Comparison of ENCODE assay signal across 17 cellular contexts in the genomic region with DNA sequence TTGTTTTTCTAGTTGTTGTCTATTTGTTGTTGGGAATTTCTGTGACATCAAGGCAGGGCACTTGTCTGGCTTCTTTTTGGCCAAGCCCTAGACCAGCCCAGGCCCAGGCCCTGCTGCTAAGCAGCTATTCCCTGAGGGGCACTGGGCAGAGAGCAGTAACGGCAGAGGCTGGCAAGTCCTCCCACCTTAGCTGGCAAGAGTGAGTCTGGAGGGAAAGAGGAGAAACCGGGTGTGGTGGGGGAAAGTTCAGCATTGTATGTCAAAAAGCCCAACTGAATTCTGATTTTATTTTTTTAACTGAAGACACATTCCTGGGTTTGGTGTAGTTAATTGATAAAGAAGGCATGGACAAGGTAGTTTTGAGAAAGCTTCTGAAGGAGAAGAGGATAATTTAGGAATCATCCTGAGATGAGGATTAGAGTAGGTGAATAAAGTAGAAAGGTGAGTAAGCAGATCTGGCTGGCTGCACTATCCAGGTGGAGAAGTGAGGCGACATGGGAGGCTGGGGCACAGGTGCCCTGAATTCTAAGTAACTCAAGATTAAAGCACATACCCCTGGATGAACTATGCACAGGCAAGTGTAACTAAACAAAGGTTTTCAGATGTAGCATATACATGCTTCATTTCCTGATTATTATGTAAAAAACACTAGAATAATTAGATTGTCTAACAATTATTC.
"Had no signal": no experiment of that assay in that cellular context is flagged by ENCODE, and none has a peak within 500 bp of the region (broad histone marks: within the 10 kb centered on the region; RNA-seq: fewer than 3 reads in every experiment).

No MANE protein-coding gene starts in this region.

- H3K4me1 ChIP-seq: adrenal gland, lower lobe of right lung, SJCRH30, spleen had no signal

- DNase-seq: activated CD4-positive, alpha-beta T cell treated with anti-CD3 and anti-CD28 coated beads, Interleukin-2, amount 50 U/mL, for 4 hours; activated CD4-positive, CD25-positive, alpha-beta regulatory T cell; activated CD8-positive, alpha-beta memory T cell treated with anti-CD3 and anti-CD28 coated beads, Interleukin-2, amount 10 ng/mL, durations not matched to agents 7 days and 5 days; activated gamma-delta T cell treated with Interleukin-2 at 50 U/mL for 16 hours; activated T-cell treated with anti-CD3 and anti-CD28 coated beads, Interleukin-2, amount 50 U/mL, for 1 hour; adrenal gland; effector CD4-positive, alpha-beta T cell; foreskin fibroblast; glutamatergic neuron; immature natural killer cell; lower lobe of right lung; midbrain; ovary; SJCRH30; spleen had no signal

- H3K9me3 Mint-ChIP-seq: immature natural killer cell had no signal

- H3K4me3 ChIP-seq: adrenal gland, cardiac muscle cell, lower lobe of right lung, ovary, SJCRH30, spleen had no signal

- H3K36me3 ChIP-seq: ovary had no signal

- H3K27ac ChIP-seq: adrenal gland, lower lobe of right lung, ovary, SJCRH30, spleen had no signal

- H3K4me1 Mint-ChIP-seq: activated CD8-positive, alpha-beta memory T cell treated with anti-CD3 and anti-CD28 coated beads, Interleukin-2, amount 10 ng/mL, durations not matched to agents 7 days and 5 days; immature natural killer cell had no signal

- H3K27ac Mint-ChIP-seq: activated CD8-positive, alpha-beta memory T cell treated with anti-CD3 and anti-CD28 coated beads, Interleukin-2, amount 10 ng/mL, durations not matched to agents 7 days and 5 days; immature natural killer cell had no signal

- H3K9me3 ChIP-seq: adrenal gland, lower lobe of right lung, ovary, SJCRH30, spleen had no signal

- H3K27me3 ChIP-seq: adrenal gland, cardiac muscle cell, ovary, SJCRH30, spleen had no signal

- H3K27me3 Mint-ChIP-seq: activated CD8-positive, alpha-beta memory T cell treated with anti-CD3 and anti-CD28 coated beads, Interleukin-2, amount 10 ng/mL, durations not matched to agents 7 days and 5 days had no signal

- H3K4me3 Mint-ChIP-seq: activated CD8-positive, alpha-beta memory T cell treated with anti-CD3 and anti-CD28 coated beads, Interleukin-2, amount 10 ng/mL, durations not matched to agents 7 days and 5 days; immature natural killer cell had no signal

- FAIRE-seq: colon had no signal
